10 cellular contexts compared by ENCODE assay signal in genomic region chr12:89783321-89784060, GRCh38.
DNase-seq lines count a peak whose midpoint lies in the region; ATAC-seq and TF ChIP-seq lines count a peak whose summit lies in the region.
"Had no signal": no experiment of that assay in that cellular context is flagged by ENCODE, and none has a peak within 500 bp of the region (broad histone marks: within the 10 kb centered on the region; RNA-seq: fewer than 3 reads in every experiment).

No MANE protein-coding gene starts in this region.

- TF ChIP-seq POLR2A in suprapubic skin (IDR thresholded peaks at IDR 0.05): no peak

- no peak for TF ChIP-seq CTCF in osteoblast (IDR thresholded peaks at IDR 0.05; ENCODE audit: extremely low read depth, low read depth, low read length)
- no peak for TF ChIP-seq CTCF in suprapubic skin (IDR thresholded peaks at IDR 0.05)

- H3K36me3 ChIP-seq in osteoblast (ENCODE audit: insufficient read depth, low read length): no peaks in the 10 kb centered on the region
- no peaks in the 10 kb centered on the region for H3K36me3 ChIP-seq in suprapubic skin
- H3K36me3 ChIP-seq: breast epithelium had no signal

- no peaks in the 10 kb centered on the region for H3K79me2 ChIP-seq in osteoblast (ENCODE audit: insufficient read depth, low read length)

- H3K4me3 ChIP-seq in osteoblast (ENCODE audit: insufficient read depth, low read length): no peak overlapping the region
- H3K4me3 ChIP-seq in suprapubic skin: no peak overlapping the region
- H3K4me3 ChIP-seq: breast epithelium had no signal

- no peaks in the 10 kb centered on the region for H3K9me3 ChIP-seq in osteoblast (ENCODE audit: low read depth, low read length)
- H3K9me3 ChIP-seq in suprapubic skin: peaks cover 5% of the 10 kb centered on the region

- peak; percentile 59 for ATAC-seq in GM18511 (IDR thresholded peaks at IDR 0.05; ENCODE audit: unreplicated experiment)
- no peak for ATAC-seq in stimulated activated naive CD8-positive, alpha-beta T cell treated with anti-CD3 and anti-CD28 coated beads, Interleukin-15, Interleukin-2, amounts not matched to agents 100 U/mL and 50 U/mL, for 24 hours

- H3K27me3 ChIP-seq in osteoblast (ENCODE audit: insufficient read depth, low read length) (no peaks in the 10 kb centered on the region), suprapubic skin (no peaks in the 10 kb centered on the region)
- H3K27me3 ChIP-seq: breast epithelium had no signal

- H4K20me1 ChIP-seq in osteoblast (ENCODE audit: insufficient read depth, low read length): no peaks in the 10 kb centered on the region

- H3K4me1 ChIP-seq in osteoblast (ENCODE audit: insufficient read depth, low read length) (peaks cover 6% of the 10 kb centered on the region), suprapubic skin (peaks cover 5% of the 10 kb centered on the region)
- H3K4me1 ChIP-seq: breast epithelium had no signal

- H3K4me2 ChIP-seq in osteoblast (ENCODE audit: insufficient read depth, low read length): no peak overlapping the region

- peak overlapping the region; percentile 43 for H2AFZ ChIP-seq in osteoblast (ENCODE audit: low read length)

- 35% methylated on average over 4 of the region's 4 CpGs for WGBS in suprapubic skin

- no peak for TF ChIP-seq EP300 in suprapubic skin (IDR thresholded peaks at IDR 0.05)

- H3K27ac ChIP-seq in osteoblast (ENCODE audit: low read depth, low read length) (no peak overlapping the region), suprapubic skin (no peak overlapping the region)
- H3K27ac ChIP-seq: breast epithelium had no signal

- DNase-seq in NCI-H2227 (lab: John Stamatoyannopoulos, UW; ENCODE audit: unreplicated experiment) (peak; percentile 31), fibroblast of gingiva (ENCODE audit: low read depth) (peak; percentile 10), osteoblast (ENCODE audit: insufficient read length, low spot score, missing footprints) (peak; percentile 58), suprapubic skin (ENCODE audit: low spot score in 2 of 2) (no peak), NCI-H526 (lab: John Stamatoyannopoulos, UW) (no peak)
- no peak for DNase-seq in stimulated activated naive CD8-positive, alpha-beta T cell treated with anti-CD3 and anti-CD28 coated beads, Interleukin-15, Interleukin-2, amounts not matched to agents 100 U/mL and 50 U/mL, for 24 hours
- DNase-seq in activated naive CD4-positive, alpha-beta T cell treated with Interleukin-2 at 50 U/mL for 16 hours: no peak
- DNase-seq: activated CD4-positive, CD25-positive, alpha-beta regulatory T cell treated with anti-CD3 and anti-CD28 coated beads, Interleukin-2, amount 50 U/mL, for 72 hours had no signal

Comparison
In these comparisons a context has a peak if more than half of its experiments do, and no peak if none do; other contexts are left out.
1. DNase-seq: peak in NCI-H2227 (single experiment), fibroblast of gingiva (single experiment) and osteoblast (single experiment); none in stimulated activated naive CD8-positive, alpha-beta T cell treated with anti-CD3 and anti-CD28 coated beads, Interleukin-15, Interleukin-2, amounts not matched to agents 100 U/mL and 50 U/mL, for 24 hours (single experiment), suprapubic skin (0 of 2), NCI-H526 (0 of 2) and activated naive CD4-positive, alpha-beta T cell treated with Interleukin-2 at 50 U/mL for 16 hours (single experiment).